2 cellular contexts compared by ENCODE assay signal in genomic region chr6:18024876-18025275, GRCh38.
TF ChIP-seq lines count a peak whose summit lies in the region.

No MANE protein-coding gene starts in this region.

TF ChIP-seq in GM23338, 12 proteins besides CTCF, POLR2A, EP300 and RAD21:
- TF ChIP-seq ZNF331 (CRISPR knock-in tag; IDR thresholded peaks at IDR 0.05; ENCODE audit: low read depth) = no peak
- TF ChIP-seq ZNF114 (CRISPR knock-in tag; IDR thresholded peaks at IDR 0.05) = no peak
- no peak for TF ChIP-seq NANOG (IDR thresholded peaks at IDR 0.05; ENCODE audit: borderline replicate concordance)
- no peak for TF ChIP-seq POLR2AphosphoS5 (IDR thresholded peaks at IDR 0.05; ENCODE audit: low read depth)

TF ChIP-seq in H1, 55 proteins besides CTCF, POLR2A, EP300 and RAD21:
- TF ChIP-seq SUZ12 (IDR thresholded peaks at IDR 0.05; ENCODE audit: low read length) (no peak), JUND (IDR thresholded peaks at IDR 0.05; ENCODE audit: low read length) (no peak), E2F6 (IDR thresholded peaks at IDR 0.05) (peak; percentile 20; the same call in 1 of the 2 replicates), KDM5A (IDR thresholded peaks at IDR 0.05; ENCODE audit: low read length) (no peak), JUN (IDR thresholded peaks at IDR 0.05; ENCODE audit: low read depth, low read length) (no peak)
